In the genomic region with DNA sequence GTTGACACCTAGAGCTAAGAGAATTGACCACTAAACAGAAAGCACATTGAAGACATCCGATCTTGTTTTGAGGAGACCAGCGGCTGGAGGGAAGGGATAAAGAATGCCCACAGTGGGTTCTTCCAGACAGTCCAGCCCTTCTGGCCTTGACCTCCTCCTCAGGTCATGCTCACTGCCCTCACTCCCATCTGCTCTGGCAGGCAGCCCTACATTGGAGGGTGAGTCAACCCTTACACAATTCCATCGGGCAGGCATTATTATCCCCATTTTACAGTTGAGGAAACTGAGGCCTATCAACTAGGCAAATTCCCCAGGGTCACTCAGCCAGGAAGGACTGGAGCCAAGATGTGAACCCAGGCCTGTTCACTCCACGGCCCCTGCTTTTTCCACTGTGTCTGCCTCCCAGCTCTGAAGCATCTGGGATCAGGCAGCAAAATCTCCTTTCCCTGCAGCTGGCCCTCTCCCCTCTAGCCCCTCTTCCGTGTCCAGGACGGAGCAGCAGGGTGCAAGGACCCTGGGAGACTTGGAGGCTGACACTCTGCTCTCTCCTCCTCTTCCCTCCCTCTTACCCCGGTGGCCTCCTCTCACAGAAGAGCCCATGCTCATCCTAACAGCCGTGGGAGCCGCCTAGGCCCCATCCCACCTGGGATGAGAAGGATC, we compare ENCODE assay signal across 1 cellular context.
TF ChIP-seq lines count a peak whose summit lies in the region.

No MANE protein-coding gene starts in this region.

TF ChIP-seq in GM23338, 12 proteins besides CTCF, POLR2A, EP300 and RAD21 (continued from another document):
- no peak for TF ChIP-seq REST (IDR thresholded peaks at IDR 0.05; ENCODE audit: unreplicated experiment)
- no peak for TF ChIP-seq JUNB (IDR thresholded peaks at IDR 0.05; ENCODE audit: unreplicated experiment)
- TF ChIP-seq STAT1 (IDR thresholded peaks at IDR 0.05; ENCODE audit: unreplicated experiment): no peak
- no peak for TF ChIP-seq ZNF114 (CRISPR knock-in tag; IDR thresholded peaks at IDR 0.05)
- TF ChIP-seq ZNF331 (CRISPR knock-in tag; IDR thresholded peaks at IDR 0.05; ENCODE audit: low read depth): no peak
- TF ChIP-seq, protein P1, sequence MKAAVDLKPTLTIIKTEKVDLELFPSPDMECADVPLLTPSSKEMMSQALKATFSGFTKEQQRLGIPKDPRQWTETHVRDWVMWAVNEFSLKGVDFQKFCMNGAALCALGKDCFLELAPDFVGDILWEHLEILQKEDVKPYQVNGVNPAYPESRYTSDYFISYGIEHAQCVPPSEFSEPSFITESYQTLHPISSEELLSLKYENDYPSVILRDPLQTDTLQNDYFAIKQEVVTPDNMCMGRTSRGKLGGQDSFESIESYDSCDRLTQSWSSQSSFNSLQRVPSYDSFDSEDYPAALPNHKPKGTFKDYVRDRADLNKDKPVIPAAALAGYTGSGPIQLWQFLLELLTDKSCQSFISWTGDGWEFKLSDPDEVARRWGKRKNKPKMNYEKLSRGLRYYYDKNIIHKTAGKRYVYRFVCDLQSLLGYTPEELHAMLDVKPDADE (IDR thresholded peaks at IDR 0.05): no peak
- no peak for TF ChIP-seq EZH2phosphoT487 (IDR thresholded peaks at IDR 0.05; ENCODE audit: unreplicated experiment)
- no peak for TF ChIP-seq EZH2 (IDR thresholded peaks at IDR 0.05; ENCODE audit: low read depth, unreplicated experiment)
- TF ChIP-seq ZNF462 (CRISPR knock-in tag; IDR thresholded peaks at IDR 0.05): no peak
- TF ChIP-seq CREB1 (CRISPR knock-in tag; IDR thresholded peaks at IDR 0.05; ENCODE audit: low read depth): no peak
- no peak for TF ChIP-seq NANOG (IDR thresholded peaks at IDR 0.05; ENCODE audit: borderline replicate concordance)
